ENCODE assay signal across 4 cellular contexts in the genomic region with DNA sequence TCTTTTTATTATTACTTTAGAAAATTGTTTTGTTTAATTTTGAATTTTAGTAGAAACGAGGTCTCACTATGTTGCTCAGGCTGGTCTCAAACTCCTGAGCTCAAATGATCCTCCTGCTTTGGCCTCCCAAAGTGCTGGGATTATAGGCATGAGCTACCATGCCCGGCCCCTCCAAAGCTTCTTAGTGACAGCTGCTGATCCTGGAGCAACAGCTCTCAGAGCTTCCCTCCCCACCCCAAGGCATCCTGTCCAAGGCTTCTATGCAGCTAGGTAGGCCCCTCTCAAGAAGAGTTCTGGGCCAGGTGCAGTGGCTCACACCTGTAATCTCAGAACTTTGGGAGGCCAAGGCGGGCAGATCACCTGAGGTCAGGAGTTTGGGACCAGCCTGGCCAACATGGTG. TPM values are rescaled to one million over a fixed set of nuclear protein-coding genes. Genes with fewer than 3 reads are reported as not detected.
"Had no signal": no experiment of that assay in that cellular context is flagged by ENCODE, and none has a peak within 500 bp of the region (broad histone marks: within the 10 kb centered on the region; RNA-seq: fewer than 3 reads in every experiment).

No MANE protein-coding gene starts in this region.

RNA-seq across cellular contexts. Expression of a gene that starts 15.7 kb away (rescaled TPM):
- polyA plus RNA-seq: mammary epithelial cell had no signal

RNA-seq across cellular contexts. Expression of a gene that starts 32.3 kb away (rescaled TPM):
- total RNA-seq: kidney epithelial cell, lung microvascular endothelial cell, mammary epithelial cell had no signal
- polyA plus RNA-seq: keratinocyte, mammary epithelial cell had no signal
